In the genomic region with DNA sequence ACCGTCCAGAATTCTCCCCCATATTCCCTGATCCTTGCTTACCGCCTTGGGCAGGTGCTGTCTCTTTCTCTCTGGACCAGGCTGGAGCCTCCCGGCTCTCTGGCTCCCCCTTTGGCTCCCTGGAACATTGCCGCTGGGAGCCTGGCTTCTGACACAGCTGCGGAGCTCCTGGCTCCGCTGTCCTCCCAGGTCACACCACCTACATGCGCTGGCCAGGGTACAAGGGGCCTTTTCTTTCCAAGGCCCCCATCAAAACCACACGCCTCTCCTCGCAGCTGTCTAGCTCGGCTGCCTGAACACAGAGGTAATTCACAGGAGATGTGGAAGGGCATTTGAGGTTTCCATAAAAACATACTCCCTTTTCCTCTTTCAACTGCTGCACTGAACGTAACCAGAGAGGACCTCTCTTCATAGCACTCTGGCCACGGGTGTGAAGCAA, we compare ENCODE assay signal across 8 cellular contexts. TPM values are rescaled to one million over a fixed set of nuclear protein-coding genes. Genes with fewer than 3 reads are reported as not detected.
A peak's percentile ranks its signal among the peaks of the same experiment; 100 is the strongest.
DNase-seq lines count a peak whose midpoint lies in the region; ATAC-seq and TF ChIP-seq lines count a peak whose summit lies in the region.

No MANE protein-coding gene starts in this region.

- H3K36me3 ChIP-seq in SK-N-SH (replicated peaks in 1 of 2; ENCODE audit: control insufficient read depth in 1 of 2, insufficient read depth in 2 of 2, low read length in 1 of 2) (no peaks in the 10 kb centered on the region), mesendoderm (ENCODE audit: control insufficient read depth, insufficient read depth, low read length) (no peaks in the 10 kb centered on the region)

- WGBS in SK-N-SH (ENCODE audit: low lambda C conversion rate) = 12% methylated on average over 12 of the region's 12 CpGs
- no CpG with 5 or more reads among the region's 12 CpGs for WGBS in mesendoderm (ENCODE audit: extremely low coverage, insufficient coverage, low lambda C conversion rate)

- H3K9ac ChIP-seq in SK-N-SH = no peak overlapping the region
- no peak overlapping the region for H3K9ac ChIP-seq in mesendoderm (ENCODE audit: low read length)

- H4K8ac ChIP-seq in mesendoderm (ENCODE audit: low read depth, low read length) = no peak overlapping the region

- TF ChIP-seq RAD21 in SK-N-SH (IDR thresholded peaks at IDR 0.05; ENCODE audit: low read length) = peak; percentile 49

- no peaks in the 10 kb centered on the region for H3F3A ChIP-seq in SK-N-SH (replicated peaks; ENCODE audit: insufficient read depth)

- H2AFZ ChIP-seq in SK-N-SH (ENCODE audit: low read depth) = no peak overlapping the region

- no peak overlapping the region for H3K27ac ChIP-seq in SK-N-SH (ENCODE audit: low read depth in 2 of 2, low read length in 1 of 2)
- H3K27ac ChIP-seq in mesendoderm (ENCODE audit: low read depth, low read length) = no peak overlapping the region

- CTCF ChIA-PET in SK-N-SH (lab: Yijun Ruan, JAX) = interaction anchor here (0.6 to 6.3 kb wide), 14 partner anchors 9 to 586 kb away, joined by 3 to 65 read pairs (median 4); a partner anchor contains a TSS

- no peaks in the 10 kb centered on the region for H3K9me3 ChIP-seq in SK-N-SH

- no peak overlapping the region for H4K5ac ChIP-seq in mesendoderm (ENCODE audit: low read length)

- no peak overlapping the region for H3K23ac ChIP-seq in mesendoderm (ENCODE audit: low read length)

- no peak for DNase-seq in AG09309 (ENCODE audit: low read depth)
- DNase-seq in NB4 (ENCODE audit: low read depth) = peak; percentile 86
- peak; percentile 84 for DNase-seq in SK-N-SH
- DNase-seq in ecto neural progenitor cell (ENCODE audit: low spot score) = peak; percentile 87
- DNase-seq in mesendoderm = peak; percentile 88
- DNase-seq in NK-92 (lab: John Stamatoyannopoulos, UW; ENCODE audit: unreplicated experiment) = no peak

- H2BK120ac ChIP-seq in mesendoderm (ENCODE audit: low read depth, low read length) = no peak overlapping the region

- POLR2A ChIA-PET in SK-N-SH (lab: Yijun Ruan, JAX) = no interaction called here

- no peaks in the 10 kb centered on the region; a peak in 1 of 4 replicates for H3K4me1 ChIP-seq in SK-N-SH (ENCODE audit: control insufficient read depth in 1 of 2, insufficient read depth in 2 of 2, low read depth in 1 of 2, low read length in 1 of 2)
- no peaks in the 10 kb centered on the region for H3K4me1 ChIP-seq in mesendoderm (ENCODE audit: control insufficient read depth, low read depth, low read length)

- no peak for TF ChIP-seq POLR2A in NB4 (IDR thresholded peaks at IDR 0.05; ENCODE audit: extremely low read depth, insufficient read length)

- no peaks in the 10 kb centered on the region for H4K20me1 ChIP-seq in SK-N-SH (ENCODE audit: insufficient read depth)

- no peak overlapping the region for H2BK5ac ChIP-seq in mesendoderm (ENCODE audit: low read length)

- ATAC-seq in GM18907 (IDR thresholded peaks at IDR 0.05; ENCODE audit: unreplicated experiment) (peak; percentile 55), GM19455 (IDR thresholded peaks at IDR 0.05; ENCODE audit: unreplicated experiment) (no peak)

- H3K79me2 ChIP-seq in SK-N-SH (ENCODE audit: insufficient read depth) = no peaks in the 10 kb centered on the region
- no peaks in the 10 kb centered on the region for H3K79me2 ChIP-seq in mesendoderm (ENCODE audit: control insufficient read depth, insufficient read depth, low read length)

- H2BK15ac ChIP-seq in mesendoderm (replicated peaks; ENCODE audit: low read depth) = no peak overlapping the region

- H2AK5ac ChIP-seq in mesendoderm (ENCODE audit: low read length) = no peak overlapping the region

- H3K4me2 ChIP-seq in SK-N-SH (no peak overlapping the region), mesendoderm (ENCODE audit: low read length) (no peak overlapping the region)

- no peak overlapping the region for H3K56ac ChIP-seq in mesendoderm (ENCODE audit: low read length)

- peak; percentile 79 for TF ChIP-seq CTCF in AG09309 (IDR thresholded peaks at IDR 0.05; ENCODE audit: control insufficient read depth, insufficient read depth, low read depth, low read length, missing control alignments)
- TF ChIP-seq CTCF in NB4 (IDR thresholded peaks at IDR 0.05; ENCODE audit: low read depth, low read length) = peak; percentile 87
- peak; percentile 41 for TF ChIP-seq CTCF in SK-N-SH (IDR thresholded peaks at IDR 0.05)

- H3K4me3 ChIP-seq in AG09309 (ENCODE audit: control insufficient read depth, low read depth, low read length) (no peak overlapping the region), NB4 (ENCODE audit: low read depth, low read length) (peak overlapping the region; percentile 23), SK-N-SH (ENCODE audit: low read depth in 2 of 2, low read length in 1 of 2) (no peak overlapping the region), mesendoderm (ENCODE audit: low read length) (no peak overlapping the region)

- H3K9me2 ChIP-seq in SK-N-SH = no peaks in the 10 kb centered on the region

- no peak overlapping the region for H3K18ac ChIP-seq in mesendoderm (ENCODE audit: low read length)

- no peaks in the 10 kb centered on the region for H3K79me1 ChIP-seq in mesendoderm (ENCODE audit: low read length)

- TF ChIP-seq EP300 in SK-N-SH (IDR thresholded peaks at IDR 0.05; ENCODE audit: borderline replicate concordance in 1 of 2, low read depth in 1 of 2, low read length in 1 of 2) = no peak

- H3K4ac ChIP-seq in mesendoderm (ENCODE audit: low read depth, low read length) = no peak overlapping the region

- no peaks in the 10 kb centered on the region for H3K27me3 ChIP-seq in SK-N-SH (ENCODE audit: insufficient read depth)
- no peaks in the 10 kb centered on the region for H3K27me3 ChIP-seq in mesendoderm (ENCODE audit: insufficient read depth, low read length, poor library complexity)

TF ChIP-seq in SK-N-SH, 30 proteins besides CTCF, POLR2A, EP300 and RAD21:
- no peak for TF ChIP-seq NRF1 (IDR thresholded peaks at IDR 0.05; ENCODE audit: low read depth, low read length)

RNA-seq across cellular contexts. Expression of a gene that starts 7.5 kb away (rescaled TPM):
- polyA plus RNA-seq in SK-N-SH (2012; rRNA removed) = not detected in 2 replicates
- polyA plus RNA-seq in SK-N-SH (2012; cell fraction: cytosol; rRNA removed) = not detected in 2 replicates
- 0.01 TPM in 1 of 2 replicates, not detected in the other for polyA plus RNA-seq in SK-N-SH (2012; cell fraction: nucleus; rRNA removed)
- polyA plus RNA-seq in mesendoderm (2013, experiment 1 of 2) = 0.28 TPM
- 0.27 TPM for polyA plus RNA-seq in mesendoderm (2013, experiment 2 of 2)

Comparison
In these comparisons a context has a peak if more than half of its experiments do, and no peak if none do; other contexts are left out.
1. DNase-seq: peak in NB4 (single experiment), SK-N-SH (single experiment), ecto neural progenitor cell (single experiment) and mesendoderm (single experiment); none in AG09309 (single experiment) and NK-92 (single experiment).
2. Peak in every context shown above with its lines, with median percentiles within 50 percentile points of each other: CTCF ChIP-seq.